In genomic region chr22:38255697-38256096, GRCh38 we compare ENCODE assay signal across 25 cellular contexts.
"Had no signal": no experiment of that assay in that cellular context is flagged by ENCODE, and none has a peak within 500 bp of the region (broad histone marks: within the 10 kb centered on the region; RNA-seq: fewer than 3 reads in every experiment).

No MANE protein-coding gene starts in this region.

- DNase-seq: activated CD4-positive, alpha-beta memory T cell treated with anti-CD3 and anti-CD28 coated beads, Interleukin-2, amount 10 ng/mL, durations not matched to agents 7 days and 5 days; activated CD4-positive, alpha-beta T cell treated with anti-CD3 and anti-CD28 coated beads for 48 hours; activated CD4-positive, CD25-positive, alpha-beta regulatory T cell; activated CD8-positive, alpha-beta memory T cell treated with anti-CD3 and anti-CD28 coated beads, Interleukin-2, amount 10 ng/mL, durations not matched to agents 7 days and 5 days; activated naive CD4-positive, alpha-beta T cell; activated naive CD8-positive, alpha-beta T cell treated with anti-CD3 and anti-CD28 coated beads, Interleukin-2, amount 10 ng/mL, durations not matched to agents 7 days and 5 days; amygdala; central memory CD4-positive, alpha-beta T cell; colonic mucosa; erythroblast; hippocampal formation; left colon; nucleus accumbens; posterior cingulate gyrus; retina; stimulated activated naive CD8-positive, alpha-beta T cell treated with anti-CD3 and anti-CD28 coated beads, Interleukin-15, Interleukin-2, amounts not matched to agents 100 U/mL and 50 U/mL, for 24 hours; substantia nigra; T1000; transverse colon had no signal

- H3K4me3 ChIP-seq: colonic mucosa, lung, transverse colon had no signal

- ATAC-seq: activated CD8-positive, alpha-beta memory T cell treated with anti-CD3 and anti-CD28 coated beads, Interleukin-2, amount 10 ng/mL, durations not matched to agents 7 days and 5 days; activated T-helper 17 cell treated with anti-CD3 and anti-CD28 coated beads, Interleukin-2, amount 50 U/mL, for 72 hours; left colon; natural killer cell treated with Interleukin-12 subunit alpha and Interleukin-12 subunit beta and Interleukin-15 and Interleukin-18, amount 100 ng/mL, for 72 hours; stimulated activated naive CD8-positive, alpha-beta T cell treated with anti-CD3 and anti-CD28 coated beads, Interleukin-15, Interleukin-2, amounts not matched to agents 100 U/mL and 50 U/mL, for 24 hours had no signal

- FAIRE-seq: endometrium, islet of Langerhans had no signal

- H3K9me3 Mint-ChIP-seq: activated CD4-positive, alpha-beta memory T cell treated with anti-CD3 and anti-CD28 coated beads, Interleukin-2, amount 10 ng/mL, durations not matched to agents 7 days and 5 days; activated naive CD8-positive, alpha-beta T cell treated with anti-CD3 and anti-CD28 coated beads, Interleukin-2, amount 10 ng/mL, durations not matched to agents 7 days and 5 days; activated T-helper 17 cell treated with anti-CD3 and anti-CD28 coated beads, Interleukin-2, amount 50 U/mL, for 72 hours; natural killer cell treated with Interleukin-12 subunit alpha and Interleukin-12 subunit beta and Interleukin-15 and Interleukin-18, amount 100 ng/mL, for 72 hours had no signal

- H3K27me3 Mint-ChIP-seq: activated CD4-positive, alpha-beta memory T cell treated with anti-CD3 and anti-CD28 coated beads, Interleukin-2, amount 10 ng/mL, durations not matched to agents 7 days and 5 days; activated CD8-positive, alpha-beta memory T cell treated with anti-CD3 and anti-CD28 coated beads, Interleukin-2, amount 10 ng/mL, durations not matched to agents 7 days and 5 days; activated naive CD8-positive, alpha-beta T cell treated with anti-CD3 and anti-CD28 coated beads, Interleukin-2, amount 10 ng/mL, durations not matched to agents 7 days and 5 days; activated T-helper 17 cell treated with anti-CD3 and anti-CD28 coated beads, Interleukin-2, amount 50 U/mL, for 72 hours; brain; natural killer cell treated with Interleukin-12 subunit alpha and Interleukin-12 subunit beta and Interleukin-15 and Interleukin-18, amount 100 ng/mL, for 72 hours had no signal

- H3K27ac Mint-ChIP-seq: activated CD4-positive, alpha-beta memory T cell treated with anti-CD3 and anti-CD28 coated beads, Interleukin-2, amount 10 ng/mL, durations not matched to agents 7 days and 5 days; activated CD8-positive, alpha-beta memory T cell treated with anti-CD3 and anti-CD28 coated beads, Interleukin-2, amount 10 ng/mL, durations not matched to agents 7 days and 5 days; activated naive CD8-positive, alpha-beta T cell treated with anti-CD3 and anti-CD28 coated beads, Interleukin-2, amount 10 ng/mL, durations not matched to agents 7 days and 5 days; activated T-helper 17 cell treated with anti-CD3 and anti-CD28 coated beads, Interleukin-2, amount 50 U/mL, for 72 hours; natural killer cell treated with Interleukin-12 subunit alpha and Interleukin-12 subunit beta and Interleukin-15 and Interleukin-18, amount 100 ng/mL, for 72 hours had no signal

- H3K27me3 ChIP-seq: colonic mucosa, transverse colon had no signal

- H3K4me1 ChIP-seq: colonic mucosa had no signal

- H3K36me3 ChIP-seq: colonic mucosa, transverse colon had no signal

- H3K4me3 Mint-ChIP-seq: activated CD4-positive, alpha-beta memory T cell treated with anti-CD3 and anti-CD28 coated beads, Interleukin-2, amount 10 ng/mL, durations not matched to agents 7 days and 5 days; activated CD8-positive, alpha-beta memory T cell treated with anti-CD3 and anti-CD28 coated beads, Interleukin-2, amount 10 ng/mL, durations not matched to agents 7 days and 5 days; activated naive CD8-positive, alpha-beta T cell treated with anti-CD3 and anti-CD28 coated beads, Interleukin-2, amount 10 ng/mL, durations not matched to agents 7 days and 5 days; activated T-helper 17 cell treated with anti-CD3 and anti-CD28 coated beads, Interleukin-2, amount 50 U/mL, for 72 hours; brain; natural killer cell treated with Interleukin-12 subunit alpha and Interleukin-12 subunit beta and Interleukin-15 and Interleukin-18, amount 100 ng/mL, for 72 hours had no signal

- H3K36me3 Mint-ChIP-seq: activated CD8-positive, alpha-beta memory T cell treated with anti-CD3 and anti-CD28 coated beads, Interleukin-2, amount 10 ng/mL, durations not matched to agents 7 days and 5 days; activated naive CD8-positive, alpha-beta T cell treated with anti-CD3 and anti-CD28 coated beads, Interleukin-2, amount 10 ng/mL, durations not matched to agents 7 days and 5 days; natural killer cell treated with Interleukin-12 subunit alpha and Interleukin-12 subunit beta and Interleukin-15 and Interleukin-18, amount 100 ng/mL, for 72 hours had no signal

- H3K9me3 ChIP-seq: colonic mucosa, transverse colon had no signal
